Comparison of ENCODE assay signal across 9 cellular contexts in the genomic region with DNA sequence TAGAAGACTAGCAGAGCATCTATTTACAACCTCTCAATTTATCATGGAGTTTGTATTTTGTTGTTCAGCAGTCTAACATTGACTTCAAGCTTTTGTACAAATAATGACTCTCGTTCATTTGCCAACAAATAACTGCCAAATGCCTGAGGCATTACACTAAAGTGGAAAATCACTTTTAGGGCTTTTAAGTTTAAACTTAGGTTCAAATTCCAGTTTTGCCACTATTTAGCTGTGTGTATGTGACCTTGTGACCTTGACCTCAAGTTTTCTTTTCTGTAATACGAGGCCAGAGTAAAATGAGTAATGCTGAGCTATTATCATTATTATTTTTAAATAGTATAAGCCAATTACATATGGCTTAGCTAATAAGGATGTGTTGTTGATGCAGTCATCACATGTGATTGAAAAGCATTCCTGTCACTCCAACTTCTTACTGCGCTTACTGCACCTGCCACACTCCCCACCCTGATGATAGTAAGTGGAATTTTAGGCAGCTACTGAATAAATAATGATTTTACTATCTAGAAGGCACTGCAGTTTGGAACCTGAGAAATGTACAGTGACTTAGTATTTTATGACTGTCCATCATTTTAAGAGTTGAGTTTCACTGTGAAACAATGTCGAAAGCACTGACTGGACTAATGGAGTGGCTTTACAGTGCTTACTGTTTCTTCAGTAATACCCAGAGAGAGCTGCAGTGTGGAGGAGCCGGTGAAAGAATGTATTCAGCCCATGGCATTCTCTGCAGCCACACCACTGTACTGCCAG. TPM values are rescaled to one million over a fixed set of nuclear protein-coding genes. Genes with fewer than 3 reads are reported as not detected.
DNase-seq lines count a peak whose midpoint lies in the region; ATAC-seq, FAIRE-seq and TF ChIP-seq lines count a peak whose summit lies in the region.
"Had no signal": no experiment of that assay in that cellular context is flagged by ENCODE, and none has a peak within 500 bp of the region (broad histone marks: within the 10 kb centered on the region; RNA-seq: fewer than 3 reads in every experiment).

No MANE protein-coding gene starts in this region.

- TF ChIP-seq POLR2A in testis (IDR thresholded peaks at IDR 0.05), result no peak

- no TSS peak for BruUV-seq in Calu3 (replicated peaks; lab: Mats Ljungman, UMichigan)

- WGBS in endodermal cell (ENCODE audit: insufficient coverage in 1 of 2, insufficient read length in 1 of 2), 2 experiments, result 91 to 100% methylated on average over 2 to 5 of the region's 5 CpGs
- WGBS in testis, 2 donors, result 43 to 57% methylated on average over 5 of the region's 5 CpGs

- H3K27me3 Mint-ChIP-seq in Calu3 (ENCODE audit: unreplicated experiment) (no peaks in the 10 kb centered on the region), endodermal cell (ENCODE audit: insufficient read depth) (no peaks in the 10 kb centered on the region)

- H3K4me3 ChIP-seq in endodermal cell (ENCODE audit: low read length) (no peak overlapping the region), neutrophil (ENCODE audit: low read depth in 1 of 2, low read length in 1 of 2) (no peak overlapping the region), testis (no peak overlapping the region)

- peaks cover 21% of the 10 kb centered on the region for H3K9me3 ChIP-seq in endodermal cell (ENCODE audit: control insufficient read depth, low read length)
- H3K9me3 ChIP-seq in neutrophil, result no peaks in the 10 kb centered on the region
- no peaks in the 10 kb centered on the region for H3K9me3 ChIP-seq in testis

- H3K27ac ChIP-seq in endodermal cell (ENCODE audit: low read depth, low read length) (no peak overlapping the region), neutrophil (peak overlapping the region; percentile 67), testis (no peak overlapping the region)

- no peak overlapping the region for H3K4me3 Mint-ChIP-seq in Calu3 (ENCODE audit: low read depth, unreplicated experiment)
- H3K4me3 Mint-ChIP-seq in endodermal cell, result no peak overlapping the region

- H3K9me3 Mint-ChIP-seq in Calu3 (ENCODE audit: low read depth, unreplicated experiment), result no peaks in the 10 kb centered on the region
- peaks cover 21% of the 10 kb centered on the region for H3K9me3 Mint-ChIP-seq in endodermal cell

- H3K27me3 ChIP-seq in endodermal cell (ENCODE audit: control insufficient read depth, insufficient read depth, low read length, poor library complexity, severe bottlenecking) (no peaks in the 10 kb centered on the region), neutrophil (no peaks in the 10 kb centered on the region), testis (no peaks in the 10 kb centered on the region)

- H3K36me3 Mint-ChIP-seq in Calu3 (ENCODE audit: insufficient read depth, unreplicated experiment), result peaks cover 4% of the 10 kb centered on the region
- H3K36me3 Mint-ChIP-seq in endodermal cell (ENCODE audit: low read depth), result peaks cover 39% of the 10 kb centered on the region

- CTCF ChIA-PET in Calu3 (lab: Charles Lee), result no interaction called here

- TF ChIP-seq CTCF in Calu3 (IDR thresholded peaks at IDR 0.05; ENCODE audit: unreplicated experiment) (no peak), endodermal cell (conservative IDR thresholded peaks at IDR 0.05) (no peak), neutrophil (IDR thresholded peaks at IDR 0.05) (no peak), testis (IDR thresholded peaks at IDR 0.05) (no peak)

- H3K4me1 ChIP-seq in endodermal cell (ENCODE audit: control insufficient read depth, insufficient read depth, low read length) (no peaks in the 10 kb centered on the region), neutrophil (ENCODE audit: control insufficient read depth in 1 of 2, insufficient read depth in 1 of 2, low read depth in 1 of 2, low read length in 1 of 2) (peaks cover 34 to 36% of the 10 kb centered on the region in 2 experiments), testis (peaks cover 25% of the 10 kb centered on the region)

- peak overlapping the region; percentile 39 for H3K27ac Mint-ChIP-seq in Calu3 (ENCODE audit: unreplicated experiment)
- H3K27ac Mint-ChIP-seq in endodermal cell, result no peak overlapping the region

- no peak overlapping the region for H3K9ac ChIP-seq in endodermal cell (ENCODE audit: extremely low read depth, low read length, poor library complexity, severe bottlenecking)

- H3K4me1 Mint-ChIP-seq in Calu3 (ENCODE audit: low read depth, unreplicated experiment) (peaks cover 27% of the 10 kb centered on the region), endodermal cell (peaks cover 9% of the 10 kb centered on the region)

- no peak for FAIRE-seq in GM19239 (lab: Jason Lieb, UNC)

- DNase-seq in Calu3 (no peak), NCI-H69 (lab: John Stamatoyannopoulos, UW) (peak; percentile 4), endodermal cell (peak; percentile 13), T-helper 9 cell (no peak), testis (no peak), GM19239 (ENCODE audit: insufficient read length, low spot score) (no peak)
- DNase-seq: dermis blood vessel endothelial cell had no signal

- intact Hi-C loops in Calu3 (cut with micrococcal nuclease; ENCODE audit: unreplicated experiment), result no loop called here
- intact Hi-C loops in testis (cut with DNase I; ENCODE audit: low total_unique reads), result no loop called here

- H3K36me3 ChIP-seq in endodermal cell (ENCODE audit: control insufficient read depth, insufficient read depth, low read length) (peaks cover 23% of the 10 kb centered on the region), neutrophil (peaks cover 3% of the 10 kb centered on the region), testis (ENCODE audit: low read depth, missing control alignments) (no peaks in the 10 kb centered on the region)

- no peak for ATAC-seq in GM18511 (IDR thresholded peaks at IDR 0.05; ENCODE audit: unreplicated experiment)

RNA-seq across cellular contexts. Expression of a gene that starts 16.3 kb away (rescaled TPM):
- total RNA-seq in Calu3 (2022) (44.2 and 47.0 TPM in 2 replicates), endodermal cell (10 to 100 TPM; 31.2 to 37.3 TPM), testis (10 to 100 TPM; 50.1 to 54.5 TPM)
- 68.3 TPM for polyA plus RNA-seq in endodermal cell (2013, experiment 1 of 2)
- 61.1 TPM for polyA plus RNA-seq in endodermal cell (2013, experiment 2 of 2)
- 60.4 TPM for polyA plus RNA-seq in testis (ENCODE audit: insufficient read depth, low read depth, low replicate concordance)

RNA-seq across cellular contexts. Expression of a gene that starts 49.1 kb away (rescaled TPM):
- total RNA-seq in Calu3 (2022), result 52.7 and 65.9 TPM in 2 replicates
- 10 to 100 TPM; 24.5 to 28.1 TPM for total RNA-seq in endodermal cell
- 10.5 TPM for polyA plus RNA-seq in endodermal cell (2013, experiment 1 of 2)
- 11.2 TPM for polyA plus RNA-seq in endodermal cell (2013, experiment 2 of 2)
- 10 to 100 TPM; 30.3 to 33.5 TPM for total RNA-seq in testis
- polyA plus RNA-seq in testis (ENCODE audit: insufficient read depth, low read depth, low replicate concordance), result 28.6 TPM

Comparison
In these comparisons a context has a peak if more than half of its experiments do, and no peak if none do; other contexts are left out.
1. DNase-seq: peak in NCI-H69 (single experiment) and endodermal cell (single experiment); none in Calu3 (single experiment), T-helper 9 cell (single experiment), testis (single experiment) and GM19239 (single experiment).